Comparison of ENCODE assay signal across 8 cellular contexts in genomic region chr2:241701405-241702154, GRCh38. TPM values are rescaled to one million over a fixed set of nuclear protein-coding genes. Genes with fewer than 3 reads are reported as not detected.
A peak's percentile ranks its signal among the peaks of the same experiment; 100 is the strongest.
DNase-seq lines count a peak whose midpoint lies in the region; TF ChIP-seq lines count a peak whose summit lies in the region.

TSS of gene ING5 (plus strand) at chr2:241702039. CDS start at chr2:241702066, 27 bp downstream.

- H3K4me1 ChIP-seq in Loucy (ENCODE audit: insufficient read depth, low read length, poor library complexity, severe bottlenecking), result peaks cover 19% of the 10 kb centered on the region

- peak within 1 kb of the TSS; percentile 93 for H3K4me2 ChIP-seq in Loucy (ENCODE audit: low read depth, low read length, poor library complexity, severe bottlenecking)

- H3F3A ChIP-seq in Loucy (ENCODE audit: low read depth), result no peaks in the 10 kb centered on the region

- H3K27me3 Mint-ChIP-seq in nephron progenitor cell (ENCODE audit: low read depth, poor library complexity), result no peaks in the 10 kb centered on the region
- H3K27me3 Mint-ChIP-seq in stimulated activated naive CD8-positive, alpha-beta T cell treated with anti-CD3 and anti-CD28 coated beads, Interleukin-15, Interleukin-2, amounts not matched to agents 100 ng/mL and 50 ng/mL, for 24 hours, result no peaks in the 10 kb centered on the region

- no peaks in the 10 kb centered on the region for H3K27me3 ChIP-seq in H7 (ENCODE audit: control insufficient read depth, insufficient read depth, low read length)
- H3K27me3 ChIP-seq in Loucy (ENCODE audit: insufficient read depth, low read length, poor library complexity, severe bottlenecking), result no peaks in the 10 kb centered on the region

- H3K9me2 ChIP-seq in Loucy (replicated peaks; ENCODE audit: low read depth, low read length), result no peaks in the 10 kb centered on the region

- H3K27ac Mint-ChIP-seq in nephron progenitor cell, result peak within 1 kb of the TSS; percentile 57
- peak within 1 kb of the TSS; percentile 95 for H3K27ac Mint-ChIP-seq in stimulated activated naive CD8-positive, alpha-beta T cell treated with anti-CD3 and anti-CD28 coated beads, Interleukin-15, Interleukin-2, amounts not matched to agents 100 ng/mL and 50 ng/mL, for 24 hours

- peaks cover 12% of the 10 kb centered on the region for H3K9me3 Mint-ChIP-seq in nephron progenitor cell
- H3K9me3 Mint-ChIP-seq in stimulated activated naive CD8-positive, alpha-beta T cell treated with anti-CD3 and anti-CD28 coated beads, Interleukin-15, Interleukin-2, amounts not matched to agents 100 ng/mL and 50 ng/mL, for 24 hours, result no peaks in the 10 kb centered on the region

- H2AFZ ChIP-seq in Loucy (ENCODE audit: low read length), result peak within 1 kb of the TSS; percentile 82

- H3K9me3 ChIP-seq in Loucy (ENCODE audit: insufficient read depth, low read depth, low read length), result no peaks in the 10 kb centered on the region

- peaks cover 6% of the 10 kb centered on the region for H4K20me1 ChIP-seq in Loucy (ENCODE audit: insufficient read depth, low read length, poor library complexity, severe bottlenecking)

- H3K4me3 Mint-ChIP-seq in nephron progenitor cell, result peak within 1 kb of the TSS; percentile 86
- H3K4me3 Mint-ChIP-seq in stimulated activated naive CD8-positive, alpha-beta T cell treated with anti-CD3 and anti-CD28 coated beads, Interleukin-15, Interleukin-2, amounts not matched to agents 100 ng/mL and 50 ng/mL, for 24 hours, result peak within 1 kb of the TSS; percentile 92

- H3K9ac ChIP-seq in Loucy (ENCODE audit: low read depth, low read length, poor library complexity, severe bottlenecking), result peak within 1 kb of the TSS; percentile 81

- H3K4me3 ChIP-seq in H7 (ENCODE audit: insufficient read depth, low read depth, low read length), result peak within 1 kb of the TSS; percentile 96
- peak within 1 kb of the TSS; percentile 83 for H3K4me3 ChIP-seq in Loucy (ENCODE audit: low read length, poor library complexity, severe bottlenecking)
- peak within 1 kb of the TSS; percentile 84 for H3K4me3 ChIP-seq in fibroblast of the aortic adventitia (ENCODE audit: low read depth, low read length)

- H3K36me3 ChIP-seq in H7 (replicated peaks; ENCODE audit: control insufficient read depth, insufficient read depth, low read length) (peaks cover 7% of the 10 kb centered on the region), Loucy (ENCODE audit: insufficient read depth, low read length) (peaks cover 11% of the 10 kb centered on the region)

- H3K4me1 Mint-ChIP-seq in nephron progenitor cell, result peaks cover 24% of the 10 kb centered on the region
- peaks cover 32% of the 10 kb centered on the region for H3K4me1 Mint-ChIP-seq in stimulated activated naive CD8-positive, alpha-beta T cell treated with anti-CD3 and anti-CD28 coated beads, Interleukin-15, Interleukin-2, amounts not matched to agents 100 ng/mL and 50 ng/mL, for 24 hours (ENCODE audit: low read depth)

- peaks cover 36% of the 10 kb centered on the region for H3K36me3 Mint-ChIP-seq in nephron progenitor cell (ENCODE audit: low read depth)
- peaks cover 31% of the 10 kb centered on the region for H3K36me3 Mint-ChIP-seq in stimulated activated naive CD8-positive, alpha-beta T cell treated with anti-CD3 and anti-CD28 coated beads, Interleukin-15, Interleukin-2, amounts not matched to agents 100 ng/mL and 50 ng/mL, for 24 hours (ENCODE audit: low read depth)

- TF ChIP-seq CTCF in Loucy (conservative IDR thresholded peaks at IDR 0.05; ENCODE audit: low read length), result no peak
- no peak for TF ChIP-seq CTCF in fibroblast of the aortic adventitia (IDR thresholded peaks at IDR 0.05; ENCODE audit: insufficient read depth, low read length)
- no peak for TF ChIP-seq CTCF in nephron progenitor cell (IDR thresholded peaks at IDR 0.05)

- DNase-seq in ELF-1 (ENCODE audit: low read depth, low spot score), result peak; percentile 91
- DNase-seq in H7, result peak; percentile 98
- DNase-seq in SHP77 treated with DMSO at 0.1 percent for 48 hours (lab: John Stamatoyannopoulos, UW), result peak; percentile 55
- peak; percentile 95 for DNase-seq in activated effector memory CD4-positive, alpha-beta T cell treated with Interleukin-2 at 50 U/mL for 16 hours
- DNase-seq in fibroblast of the aortic adventitia (ENCODE audit: low read depth), result peak; percentile 85
- DNase-seq in nephron progenitor cell, result peak; percentile 99

- peaks cover 26% of the 10 kb centered on the region for H3K79me2 ChIP-seq in Loucy (ENCODE audit: insufficient read depth, low read length)

RNA-seq across cellular contexts. Expression of gene ING5, which starts in this region (rescaled TPM):
- 41.2 and 41.4 TPM in 2 replicates for total RNA-seq in H7 (2014; rRNA removed; shearing (Covaris generic))
- 14.6 and 29.2 TPM in 2 replicates for total RNA-seq in fibroblast of the aortic adventitia (ENCODE audit: low replicate concordance)

Comparison
In these comparisons a context has a peak if more than half of its experiments do, and no peak if none do; other contexts are left out.
1. Peak in every context shown above with its lines: DNase-seq and H3K4me3 ChIP-seq.